Comparison of ENCODE assay signal across 8 cellular contexts in the genomic region with DNA sequence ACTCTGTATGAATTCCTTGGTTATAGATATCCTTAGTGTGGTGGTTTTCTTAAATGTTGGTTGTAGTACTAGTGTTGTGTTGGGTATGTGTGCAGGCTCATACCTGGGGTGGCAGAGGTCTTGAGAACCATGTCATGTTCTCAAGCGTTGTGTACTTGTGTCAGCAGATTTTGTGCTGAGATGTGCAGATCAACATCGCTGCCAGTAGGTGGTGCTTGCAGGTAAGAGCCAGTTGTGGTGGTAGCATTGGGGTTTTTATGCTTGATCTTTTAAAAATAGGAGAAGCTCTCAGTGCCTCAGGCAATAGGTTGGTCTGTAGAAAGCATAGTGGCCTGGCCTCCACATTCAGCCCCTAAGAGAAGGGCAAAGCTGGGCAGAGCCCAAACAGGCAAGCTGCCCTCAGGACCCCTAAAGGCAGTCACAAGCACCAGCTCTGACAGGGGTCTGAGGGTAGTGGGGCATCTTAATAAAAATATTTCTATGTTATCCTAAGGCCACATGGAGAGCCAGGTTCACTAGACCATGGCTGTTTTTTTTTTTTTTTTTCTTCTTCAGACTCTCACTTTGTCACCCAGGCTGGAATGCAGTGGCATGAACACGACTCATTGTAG.
A peak's percentile ranks its signal among the peaks of the same experiment; 100 is the strongest.
DNase-seq lines count a peak whose midpoint lies in the region; ATAC-seq and TF ChIP-seq lines count a peak whose summit lies in the region.

No MANE protein-coding gene starts in this region.

- H3K27me3 ChIP-seq in mesendoderm (ENCODE audit: insufficient read depth, low read length, poor library complexity), result no peaks in the 10 kb centered on the region

- no peaks in the 10 kb centered on the region for H3K4me1 ChIP-seq in mesendoderm (ENCODE audit: control insufficient read depth, low read depth, low read length)

- H4K5ac ChIP-seq in mesendoderm (ENCODE audit: low read length), result no peak overlapping the region

- H2BK120ac ChIP-seq in mesendoderm (ENCODE audit: low read depth, low read length), result no peak overlapping the region

- H3K56ac ChIP-seq in mesendoderm (ENCODE audit: low read length), result no peak overlapping the region

- H3K36me3 ChIP-seq in mesendoderm (ENCODE audit: control insufficient read depth, insufficient read depth, low read length), result no peaks in the 10 kb centered on the region

- in situ Hi-C loops in T47D (cut with HindIII; ENCODE audit: low pct_unique_long_range_greater_than_20kb, low sequenced_read_pairs), result no loop called here

- no peak overlapping the region for H3K9ac ChIP-seq in mesendoderm (ENCODE audit: low read length)

- H3K79me2 ChIP-seq in mesendoderm (ENCODE audit: control insufficient read depth, insufficient read depth, low read length), result no peaks in the 10 kb centered on the region

- no CpG with 5 or more reads among the region's 3 CpGs for WGBS in mesendoderm (ENCODE audit: extremely low coverage, insufficient coverage, low lambda C conversion rate)

- no peak overlapping the region for H2AK5ac ChIP-seq in mesendoderm (ENCODE audit: low read length)

- H3K4ac ChIP-seq in mesendoderm (ENCODE audit: low read depth, low read length), result no peak overlapping the region

- H3K23ac ChIP-seq in mesendoderm (ENCODE audit: low read length), result no peak overlapping the region

- no peak overlapping the region for H3K4me2 ChIP-seq in mesendoderm (ENCODE audit: low read length)

- DNase-seq in EL (peak; percentile 34), NCI-H460 (ENCODE audit: extremely low read depth, low read depth) (peak; percentile 25), T47D (ENCODE audit: low read depth in 1 of 2, low spot score in 1 of 2) (peak; percentile 33 to 86), mesendoderm (peak; percentile 84), NCI-H510A (lab: John Stamatoyannopoulos, UW) (no peak)

- no peak overlapping the region for H3K4me3 ChIP-seq in mesendoderm (ENCODE audit: low read length)

- H2BK15ac ChIP-seq in mesendoderm (replicated peaks; ENCODE audit: low read depth), result no peak overlapping the region

- peak; percentile 83 for TF ChIP-seq CTCF in 22Rv1 (IDR thresholded peaks at IDR 0.05)

- ATAC-seq in HG02759 (IDR thresholded peaks at IDR 0.05; ENCODE audit: unreplicated experiment) (peak; percentile 75), GM19397 (IDR thresholded peaks at IDR 0.05; ENCODE audit: unreplicated experiment) (no peak)

- no peaks in the 10 kb centered on the region for H3K79me1 ChIP-seq in mesendoderm (ENCODE audit: low read length)

- H4K8ac ChIP-seq in mesendoderm (ENCODE audit: low read depth, low read length), result no peak overlapping the region

- no peak overlapping the region for H3K27ac ChIP-seq in 22Rv1
- H3K27ac ChIP-seq in mesendoderm (ENCODE audit: low read depth, low read length), result no peak overlapping the region

- no peak overlapping the region for H3K18ac ChIP-seq in mesendoderm (ENCODE audit: low read length)

- H2BK5ac ChIP-seq in mesendoderm (ENCODE audit: low read length), result no peak overlapping the region
